8 cellular contexts compared by ENCODE assay signal in genomic region chr19:2271516-2272103, GRCh38. TPM values are rescaled to one million over a fixed set of nuclear protein-coding genes. Genes with fewer than 3 reads are reported as not detected.
DNase-seq lines count a peak whose midpoint lies in the region; ATAC-seq and TF ChIP-seq lines count a peak whose summit lies in the region.

No MANE protein-coding gene starts in this region.

- H3K4me3 Mint-ChIP-seq in activated B cell treated with CpG ODN at 0.5 μM for 24 hours, result peak overlapping the region; percentile 92

- H3K27me3 ChIP-seq in cardiac muscle cell, result no peaks in the 10 kb centered on the region

- ATAC-seq in left ventricle myocardium superior (no peak), activated B cell treated with CpG ODN at 0.5 μM for 24 hours (ENCODE audit: low read depth) (no peak), HG03378 (IDR thresholded peaks at IDR 0.05; ENCODE audit: unreplicated experiment) (no peak)

- no peaks in the 10 kb centered on the region for H3K9me3 Mint-ChIP-seq in activated B cell treated with CpG ODN at 0.5 μM for 24 hours

- intact Hi-C loops in left ventricle myocardium superior (cut with micrococcal nuclease) (no loop called here), activated B cell treated with CpG ODN at 0.5 μM for 24 hours (cut with micrococcal nuclease) (loop anchor here (2.0 to 5.0 kb wide), 2 partner anchors 53 to 206 kb away; partner anchors contain the start of gene GADD45B)

- H3K27ac ChIP-seq in cardiac muscle cell, result peak overlapping the region; percentile 89

- H3K4me1 ChIP-seq in cardiac muscle cell (ENCODE audit: low read depth), result peaks cover 6% of the 10 kb centered on the region

- H3K4me1 Mint-ChIP-seq in activated B cell treated with CpG ODN at 0.5 μM for 24 hours, result peaks cover 52% of the 10 kb centered on the region

- no peak for TF ChIP-seq CTCF in cardiac muscle cell (IDR thresholded peaks at IDR 0.05; ENCODE audit: low read depth, low read length)
- no peak for TF ChIP-seq CTCF in activated B cell treated with CpG ODN at 0.5 μM for 24 hours (IDR thresholded peaks at IDR 0.05)
- TF ChIP-seq CTCF in fibroblast of pulmonary artery (IDR thresholded peaks at IDR 0.05; ENCODE audit: low read length, missing control alignments), result no peak
- TF ChIP-seq CTCF in retinal pigment epithelial cell (conservative IDR thresholded peaks at IDR 0.05; ENCODE audit: low read depth, low read length), result no peak

- CTCF ChIA-PET in activated B cell treated with CpG ODN at 0.5 μM for 24 hours (lab: Charles Lee), result interaction anchor here (0.8 to 4.0 kb wide), 4 partner anchors 17 to 121 kb away, joined by 4 to 17 read pairs (median 10); no protein-coding TSS in a partner anchor

- H3K36me3 Mint-ChIP-seq in activated B cell treated with CpG ODN at 0.5 μM for 24 hours (ENCODE audit: low read depth), result peaks cover 42% of the 10 kb centered on the region

- H3K9me3 ChIP-seq in cardiac muscle cell (ENCODE audit: low read depth), result no peaks in the 10 kb centered on the region

- H3K27me3 Mint-ChIP-seq in activated B cell treated with CpG ODN at 0.5 μM for 24 hours, result no peaks in the 10 kb centered on the region

- peak in 1 of 2 donors; percentile 78 for DNase-seq in cardiac muscle cell (ENCODE audit: low read depth in 1 of 2, low spot score in 1 of 2)
- no peak for DNase-seq in left ventricle myocardium superior
- DNase-seq in activated B cell treated with CpG ODN at 0.5 μM for 24 hours, result no peak
- DNase-seq in fibroblast of pulmonary artery (ENCODE audit: low read depth), result peak; percentile 76
- no peak for DNase-seq in retinal pigment epithelial cell (ENCODE audit: low read depth)
- no peak for DNase-seq in effector CD8-positive, alpha-beta T cell (lab: John Stamatoyannopoulos, UW)
- no peak for DNase-seq in GOT3 (lab: John Stamatoyannopoulos, UW)

- POLR2A ChIA-PET in activated B cell treated with CpG ODN at 0.5 μM for 24 hours (lab: Charles Lee), result interaction anchor here (0.6 to 7.8 kb wide), 22 partner anchors 8 to 339 kb away, joined by 3 to 131 read pairs (median 6); partner anchors contain the start of genes AMH, JSRP1, LSM7 and PLEKHJ1

- peak overlapping the region; percentile 96 for H3K4me3 ChIP-seq in cardiac muscle cell
- H3K4me3 ChIP-seq in fibroblast of pulmonary artery (replicated peaks; ENCODE audit: low read depth, low read length), result peak overlapping the region; percentile 97
- peak overlapping the region; percentile 95 for H3K4me3 ChIP-seq in retinal pigment epithelial cell (ENCODE audit: low read length)

- peaks cover 7% of the 10 kb centered on the region for H3K36me3 ChIP-seq in cardiac muscle cell

- peak overlapping the region; percentile 89 for H3K27ac Mint-ChIP-seq in activated B cell treated with CpG ODN at 0.5 μM for 24 hours

RNA-seq across cellular contexts. Expression of gene PEAK3, which starts 10.4 kb away (rescaled TPM):
- 0.48 TPM in 1 of 2 replicates, not detected in the other for total RNA-seq in cardiac muscle cell
- 0.06 and 0.51 TPM in 2 replicates for polyA plus RNA-seq in cardiac muscle cell
- total RNA-seq in left ventricle myocardium superior, result 0.87 TPM
- 0.09 TPM in 1 of 2 replicates, not detected in the other for total RNA-seq in activated B cell treated with CpG ODN at 0.5 μM for 24 hours

RNA-seq across cellular contexts. Expression of gene JSRP1, which starts 15.4 kb away (rescaled TPM):
- 1.9 and 5.4 TPM in 2 replicates for total RNA-seq in cardiac muscle cell
- polyA plus RNA-seq in cardiac muscle cell, result 0.79 and 4.2 TPM in 2 replicates
- not detected for total RNA-seq in left ventricle myocardium superior
- 0.31 and 0.54 TPM in 2 replicates for total RNA-seq in activated B cell treated with CpG ODN at 0.5 μM for 24 hours

RNA-seq across cellular contexts. Expression of gene AMH, which starts 22.5 kb away (rescaled TPM):
- 24.1 and 45.6 TPM in 2 replicates for total RNA-seq in cardiac muscle cell
- polyA plus RNA-seq in cardiac muscle cell, result 23.2 and 71.4 TPM in 2 replicates
- total RNA-seq in left ventricle myocardium superior, result 1.6 TPM
- total RNA-seq in activated B cell treated with CpG ODN at 0.5 μM for 24 hours, result 2.8 and 4.8 TPM in 2 replicates

RNA-seq across cellular contexts. Expression of gene SF3A2, which starts 35.0 kb away (rescaled TPM):
- total RNA-seq in cardiac muscle cell, result 60.6 and 66.9 TPM in 2 replicates
- polyA plus RNA-seq in cardiac muscle cell, result 110 and 111 TPM in 2 replicates
- total RNA-seq in left ventricle myocardium superior, result 31.4 TPM
- 107 and 117 TPM in 2 replicates for total RNA-seq in activated B cell treated with CpG ODN at 0.5 μM for 24 hours

RNA-seq across cellular contexts. Expression of gene PLEKHJ1, which starts 35.5 kb away (rescaled TPM):
- total RNA-seq in cardiac muscle cell (255 and 361 TPM in 2 replicates), left ventricle myocardium superior (60.7 TPM), activated B cell treated with CpG ODN at 0.5 μM for 24 hours (74.4 and 74.9 TPM in 2 replicates)
- polyA plus RNA-seq in cardiac muscle cell, result 297 and 342 TPM in 2 replicates
